Comparison of ENCODE assay signal across 23 cellular contexts in the genomic region with DNA sequence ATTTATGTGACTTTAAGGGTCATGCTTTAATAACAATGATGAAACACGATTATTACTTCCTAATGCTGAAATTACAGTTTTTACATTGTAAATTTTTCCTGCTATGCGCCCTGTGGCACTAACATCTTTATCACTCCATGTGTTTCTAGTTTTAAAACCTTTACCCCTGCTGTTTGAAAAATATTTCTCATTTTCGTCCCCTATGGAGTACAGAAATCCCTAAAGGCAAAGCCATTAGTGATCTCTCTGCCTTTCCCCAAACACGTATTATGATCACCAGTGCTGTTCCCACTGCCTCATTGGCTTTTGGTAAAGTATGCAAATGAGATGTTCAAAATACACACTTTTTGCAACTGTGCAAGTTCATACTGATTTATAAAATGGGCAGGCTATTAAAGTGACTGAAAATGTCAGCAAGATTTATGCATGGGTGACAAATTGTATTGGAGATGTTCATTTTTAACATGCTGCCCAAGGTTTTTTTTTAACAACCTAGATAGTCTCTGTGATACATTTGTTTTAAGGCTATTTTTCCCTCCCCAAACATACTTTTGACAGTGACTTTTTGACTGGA.
"Had no signal": no experiment of that assay in that cellular context is flagged by ENCODE, and none has a peak within 500 bp of the region (broad histone marks: within the 10 kb centered on the region; RNA-seq: fewer than 3 reads in every experiment).

No MANE protein-coding gene starts in this region.

- H3K4me1 ChIP-seq: esophagus squamous epithelium, gastrocnemius medialis, heart right ventricle, left lung, lower lobe of right lung had no signal

- H3K9me3 ChIP-seq: esophagus squamous epithelium, gastrocnemius medialis, lower lobe of right lung, mucosa of descending colon had no signal

- DNase-seq: cortex of kidney; effector CD8-positive, alpha-beta T cell; effector memory CD8-positive, alpha-beta T cell; endodermal cell; erythroblast; esophagus squamous epithelium; foreskin fibroblast; foreskin melanocyte; gastrocnemius medialis; glutamatergic neuron; head of caudate nucleus; heart right ventricle; hippocampal formation; left cardiac atrium; left lung; left ventricle myocardium superior; lower lobe of right lung; mesenchymal stem cell; mucosa of descending colon; naive B cell; naive thymus-derived CD8-positive, alpha-beta T cell had no signal

- H3K27me3 ChIP-seq: esophagus squamous epithelium, gastrocnemius medialis, heart right ventricle, left lung had no signal

- ATAC-seq: effector memory CD8-positive, alpha-beta T cell; esophagus mucosa; gastrocnemius medialis; heart right ventricle; left cardiac atrium; left lung; left ventricle myocardium superior; lower lobe of right lung; mucosa of descending colon; naive thymus-derived CD8-positive, alpha-beta T cell had no signal

- H3K4me3 ChIP-seq: esophagus squamous epithelium, gastrocnemius medialis, heart right ventricle, left lung, lower lobe of right lung, mucosa of descending colon had no signal

- H3K27ac ChIP-seq: epithelial cell of prostate, esophagus squamous epithelium, gastrocnemius medialis, heart right ventricle, left lung, lower lobe of right lung had no signal

- H3K36me3 ChIP-seq: esophagus squamous epithelium, gastrocnemius medialis, heart right ventricle, left lung, lower lobe of right lung had no signal
